In the genomic region with DNA sequence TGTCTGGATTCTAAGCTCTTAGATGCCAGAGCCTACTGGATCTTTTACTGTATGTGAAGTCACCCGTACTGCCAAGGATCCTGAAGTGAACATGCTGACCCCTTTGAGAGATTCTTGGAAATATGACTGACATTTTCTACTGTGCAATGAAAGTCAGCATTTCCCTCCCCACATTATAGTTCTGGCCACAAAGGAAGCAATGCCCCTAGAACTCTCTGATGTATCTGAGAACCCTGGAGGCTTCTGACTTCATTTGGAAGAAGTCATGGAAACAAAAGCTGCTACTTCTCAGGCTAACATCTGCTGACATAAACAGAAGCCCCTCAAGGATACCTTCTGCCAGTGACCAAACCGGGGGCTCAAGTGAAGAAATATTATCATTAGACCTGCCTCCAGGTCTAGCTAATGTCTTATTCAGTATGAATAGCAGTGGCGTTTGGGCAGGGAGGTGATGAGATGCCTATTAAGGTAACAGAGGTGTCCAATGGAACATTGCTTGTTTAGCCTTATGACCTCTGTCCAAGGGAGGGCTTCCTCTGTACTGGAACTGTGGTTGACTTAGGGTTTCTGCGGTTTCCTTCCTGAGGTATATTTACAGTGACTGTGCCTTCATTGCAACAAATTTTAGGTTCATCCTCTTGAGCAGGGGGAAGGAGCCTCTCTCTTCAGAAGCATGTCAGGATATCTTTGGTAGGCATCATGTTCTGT, we compare ENCODE assay signal across 1 cellular context.
TF ChIP-seq lines count a peak whose summit lies in the region.

No MANE protein-coding gene starts in this region.

TF ChIP-seq in WTC11, 78 proteins besides CTCF, POLR2A, EP300 and RAD21 (continued from another document):
- TF ChIP-seq, protein P1, sequence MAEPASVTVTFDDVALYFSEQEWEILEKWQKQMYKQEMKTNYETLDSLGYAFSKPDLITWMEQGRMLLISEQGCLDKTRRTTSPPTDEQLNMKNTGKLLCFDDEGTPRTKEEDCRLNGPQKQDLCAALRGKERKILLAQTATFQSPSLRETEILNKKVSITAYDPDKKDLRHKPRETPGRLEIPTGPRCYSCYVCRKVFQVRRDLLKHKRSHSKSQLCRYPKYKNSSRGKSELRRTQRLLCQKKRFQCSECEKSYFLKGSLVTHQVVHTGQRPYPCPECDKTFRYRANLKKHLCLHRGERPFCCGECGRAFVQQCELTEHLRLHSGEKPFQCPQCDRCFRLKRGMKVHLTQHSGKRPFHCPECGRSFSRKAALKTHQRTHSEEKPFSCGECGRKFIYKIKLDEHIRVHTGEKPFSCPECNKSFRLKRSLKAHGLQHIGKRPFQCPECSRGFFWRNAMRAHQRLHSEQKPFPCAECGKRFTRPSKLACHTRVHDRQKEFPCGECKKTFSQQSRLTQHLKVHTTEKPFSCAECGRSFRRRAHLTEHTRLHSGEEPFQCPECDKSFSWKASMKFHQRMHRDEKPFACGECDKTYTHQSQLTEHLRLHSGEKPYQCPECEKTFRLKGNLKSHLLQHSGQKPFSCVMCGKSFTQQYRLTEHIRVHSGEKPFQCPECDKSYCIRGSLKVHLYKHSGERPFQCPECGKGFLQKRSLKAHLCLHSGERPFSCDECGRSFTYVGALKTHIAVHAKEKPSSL (CRISPR knock-in tag; conservative IDR thresholded peaks at IDR 0.05): no peak
- no peak for TF ChIP-seq NR3C1 (CRISPR knock-in tag; conservative IDR thresholded peaks at IDR 0.05; ENCODE audit: low read depth)
- TF ChIP-seq ZNF396 (CRISPR knock-in tag; IDR thresholded peaks at IDR 0.05; ENCODE audit: borderline replicate concordance): no peak
- no peak for TF ChIP-seq NFE2L1 (CRISPR knock-in tag; IDR thresholded peaks at IDR 0.05)
- no peak for TF ChIP-seq JAZF1 (CRISPR knock-in tag; IDR thresholded peaks at IDR 0.05)
- TF ChIP-seq, protein P2, sequence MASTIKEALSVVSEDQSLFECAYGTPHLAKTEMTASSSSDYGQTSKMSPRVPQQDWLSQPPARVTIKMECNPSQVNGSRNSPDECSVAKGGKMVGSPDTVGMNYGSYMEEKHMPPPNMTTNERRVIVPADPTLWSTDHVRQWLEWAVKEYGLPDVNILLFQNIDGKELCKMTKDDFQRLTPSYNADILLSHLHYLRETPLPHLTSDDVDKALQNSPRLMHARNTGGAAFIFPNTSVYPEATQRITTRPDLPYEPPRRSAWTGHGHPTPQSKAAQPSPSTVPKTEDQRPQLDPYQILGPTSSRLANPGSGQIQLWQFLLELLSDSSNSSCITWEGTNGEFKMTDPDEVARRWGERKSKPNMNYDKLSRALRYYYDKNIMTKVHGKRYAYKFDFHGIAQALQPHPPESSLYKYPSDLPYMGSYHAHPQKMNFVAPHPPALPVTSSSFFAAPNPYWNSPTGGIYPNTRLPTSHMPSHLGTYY (CRISPR knock-in tag; IDR thresholded peaks at IDR 0.05): no peak
- TF ChIP-seq ZNF512 (CRISPR knock-in tag; IDR thresholded peaks at IDR 0.05; ENCODE audit: borderline replicate concordance): no peak
- TF ChIP-seq SMAD3 (CRISPR knock-in tag; IDR thresholded peaks at IDR 0.05; ENCODE audit: borderline replicate concordance): no peak
- no peak for TF ChIP-seq MYBL2 (CRISPR knock-in tag; IDR thresholded peaks at IDR 0.05)
